23 cellular contexts compared by ENCODE assay signal in genomic region chr11:101211407-101211975, GRCh38.
"Had no signal": no experiment of that assay in that cellular context is flagged by ENCODE, and none has a peak within 500 bp of the region (broad histone marks: within the 10 kb centered on the region; RNA-seq: fewer than 3 reads in every experiment).

No MANE protein-coding gene starts in this region.

- H3K4me3 ChIP-seq: ascending aorta, colonic mucosa had no signal

- H3K27me3 ChIP-seq: ascending aorta, colonic mucosa had no signal

- H3K4me1 ChIP-seq: colonic mucosa had no signal

- FAIRE-seq: frontal cortex had no signal

- ATAC-seq: activated CD4-positive, alpha-beta T cell treated with anti-CD3 and anti-CD28 coated beads for 36 hours; activated naive CD4-positive, alpha-beta T cell treated with anti-CD3 and anti-CD28 coated beads, Interleukin-2, amount 50 U/mL, for 72 hours; activated T-cell treated with anti-CD3 and anti-CD28 coated beads, Interleukin-2, amount 50 U/mL, for 72 hours; esophagus mucosa had no signal

- H3K36me3 ChIP-seq: ascending aorta, colonic mucosa had no signal

- DNase-seq: activated CD4-positive, alpha-beta memory T cell treated with anti-CD3 and anti-CD28 coated beads, Interleukin-2, amount 10 ng/mL, durations not matched to agents 7 days and 5 days; activated CD4-positive, alpha-beta T cell treated with anti-CD3 and anti-CD28 coated beads for 36 hours; activated CD4-positive, alpha-beta T cell treated with anti-CD3 and anti-CD28 coated beads, Interleukin-2, amount 10 ng/mL, durations not matched to agents 7 days and 5 days; activated CD4-positive, alpha-beta T cell treated with anti-CD3 and anti-CD28 coated beads, Interleukin-2, amount 50 U/mL, for 4 hours; activated CD4-positive, CD25-positive, alpha-beta regulatory T cell; activated CD4-positive, CD25-positive, alpha-beta regulatory T cell treated with anti-CD3 and anti-CD28 coated beads, Interleukin-2, amount 50 U/mL, for 72 hours; activated CD8-positive, alpha-beta memory T cell treated with anti-CD3 and anti-CD28 coated beads, Interleukin-2, amount 50 U/mL, for 48 hours; activated gamma-delta T cell; activated naive CD4-positive, alpha-beta T cell; activated naive CD4-positive, alpha-beta T cell treated with anti-CD3 and anti-CD28 coated beads, Interleukin-2, amount 10 ng/mL, durations not matched to agents 7 days and 5 days; activated naive CD8-positive, alpha-beta T cell treated with anti-CD3 and anti-CD28 coated beads, Interleukin-2, amount 10 ng/mL, durations not matched to agents 7 days and 5 days; activated T-cell treated with anti-CD3 and anti-CD28 coated beads for 4 hours; activated T-cell treated with anti-CD3 and anti-CD28 coated beads, Interleukin-2, amount 50 U/mL, for 24 hours; activated T-cell treated with anti-CD3 and anti-CD28 coated beads, Interleukin-2, amount 50 U/mL, for 72 hours; caudate nucleus; colonic mucosa; effector CD8-positive, alpha-beta T cell; head of caudate nucleus; T-helper 2 cell had no signal

- H3K9me3 ChIP-seq: colonic mucosa had no signal

- H3K27ac ChIP-seq: ascending aorta, colonic mucosa had no signal
